1 cellular context compared by ENCODE assay signal in genomic region chr4:183589710-183590109, GRCh38.
TF ChIP-seq lines count a peak whose summit lies in the region.

No MANE protein-coding gene starts in this region.

TF ChIP-seq in GM23338, 12 proteins besides CTCF, POLR2A, EP300 and RAD21 (continued from another document):
- no peak for TF ChIP-seq ETS1 (IDR thresholded peaks at IDR 0.05)
- TF ChIP-seq JUNB (IDR thresholded peaks at IDR 0.05; ENCODE audit: unreplicated experiment) = no peak
- TF ChIP-seq STAT1 (IDR thresholded peaks at IDR 0.05; ENCODE audit: unreplicated experiment) = no peak
- TF ChIP-seq NANOG (IDR thresholded peaks at IDR 0.05; ENCODE audit: borderline replicate concordance) = no peak
- TF ChIP-seq REST (IDR thresholded peaks at IDR 0.05; ENCODE audit: unreplicated experiment) = no peak
- TF ChIP-seq ZNF114 (CRISPR knock-in tag; IDR thresholded peaks at IDR 0.05) = no peak
- TF ChIP-seq CREB1 (CRISPR knock-in tag; IDR thresholded peaks at IDR 0.05; ENCODE audit: low read depth) = no peak
TF ChIP-seq in GM23338: peak in this region for 0.
